9 cellular contexts compared by ENCODE assay signal in genomic region chr11:125224391-125225015, GRCh38. TPM values are rescaled to one million over a fixed set of nuclear protein-coding genes. Genes with fewer than 3 reads are reported as not detected.
DNase-seq lines count a peak whose midpoint lies in the region; ATAC-seq, FAIRE-seq and TF ChIP-seq lines count a peak whose summit lies in the region.
"Had no signal": no experiment of that assay in that cellular context is flagged by ENCODE, and none has a peak within 500 bp of the region (broad histone marks: within the 10 kb centered on the region; RNA-seq: fewer than 3 reads in every experiment).

No MANE protein-coding gene starts in this region.

- no peak for FAIRE-seq in H1 (lab: Jason Lieb, UNC)

- no peaks in the 10 kb centered on the region; the same call in 1 of the 2 replicates for H3K9me2 ChIP-seq in PC-9 (ENCODE audit: insufficient read depth)

- peak; percentile 40 to 48 for TF ChIP-seq RAD21 in H1 (IDR thresholded peaks at IDR 0.05 in 1 of 2, conservative IDR thresholded peaks at IDR 0.05 in 1 of 2; ENCODE audit: low read depth in 2 of 2, low read length in 2 of 2)

- H3K9ac ChIP-seq in H1 (replicated peaks in 1 of 4; ENCODE audit: extremely low read depth in 1 of 4, low read depth in 3 of 4, low read length in 3 of 4), result no peak overlapping the region

- peaks cover 3% of the 10 kb centered on the region; the same call in 1 of the 2 replicates for H3K79me1 ChIP-seq in H1 (ENCODE audit: low read depth, low read length)

- H2BK5ac ChIP-seq in H1 (ENCODE audit: low read depth, low read length), result no peak overlapping the region

- CTCF ChIA-PET in H1 (lab: Charles Lee; ENCODE audit: partially characterized antibody) (interaction anchor here (0.6 to 3.2 kb wide), 29 partner anchors 10 to 199 kb away, joined by 3 to 44 read pairs (median 5); partner anchors contain the start of gene PKNOX2), PC-9 (lab: Charles Lee) (no interaction called here)

- POLR2A ChIA-PET in H1 (lab: Charles Lee; ENCODE audit: partially characterized antibody) (interaction anchor here (0.5 to 1.4 kb wide), 4 partner anchors 44 to 426 kb away, joined by 3 to 5 read pairs (median 4); no protein-coding TSS in a partner anchor), PC-9 (lab: Charles Lee; ENCODE audit: unreplicated experiment) (no interaction called here)

- H3K23me2 ChIP-seq in H1 (ENCODE audit: low read depth, low read length), result peaks cover 4% of the 10 kb centered on the region; the same call in 1 of the 2 replicates

- WGBS in H1 (ENCODE audit: extremely low coverage in 1 of 2, insufficient coverage in 1 of 2, insufficient read length in 1 of 2, insufficient replicate concordance in 2 of 2, low coverage in 1 of 2, low lambda C conversion rate in 2 of 2, missing lambda C conversion rate in 1 of 2), 2 experiments, result 72% methylated on average over 15 of the region's 15 CpGs; no CpG with 5 or more reads in 1 of the 2 experiments

- no peak overlapping the region for H2BK120ac ChIP-seq in H1 (replicated peaks; ENCODE audit: low read depth, low read length)

- H3K18ac ChIP-seq in H1 (ENCODE audit: extremely low read depth, low read length), result peak overlapping the region; percentile 56; the same call in 1 of the 2 replicates

- no peak for ATAC-seq in HG03460 (IDR thresholded peaks at IDR 0.05; ENCODE audit: unreplicated experiment)
- no peak for ATAC-seq in GM21515 (IDR thresholded peaks at IDR 0.05; ENCODE audit: unreplicated experiment)

- no peak overlapping the region for H3K56ac ChIP-seq in H1 (replicated peaks; ENCODE audit: insufficient read length, low read depth, low read length)

- H3K9me3 ChIP-seq in H1 (ENCODE audit: insufficient read depth in 2 of 2, low read depth in 1 of 2, low read length in 1 of 2), result no peaks in the 10 kb centered on the region
- H3K9me3 ChIP-seq in PC-9 (ENCODE audit: insufficient read depth, low read depth), result no peaks in the 10 kb centered on the region

- peak; percentile 41 for DNase-seq in AG08396 (ENCODE audit: low spot score)
- DNase-seq in H1 (ENCODE audit: low read depth in 1 of 2, low spot score in 2 of 2), result no peak
- DNase-seq in medulla oblongata (ENCODE audit: extremely low spot score), result peak; percentile 20
- DNase-seq in PC-9, result no peak
- no peak for DNase-seq in NCI-H1048 (lab: John Stamatoyannopoulos, UW)
- DNase-seq: activated CD4-positive, alpha-beta T cell treated with anti-CD3 and anti-CD28 coated beads, Interleukin-2, amount 50 U/mL, for 1 hour had no signal

- no peak for TF ChIP-seq POLR2A in H1 (IDR thresholded peaks at IDR 0.05; ENCODE audit: control extremely low read depth in 1 of 2, low read depth in 2 of 2, low read length in 2 of 2)

- H4K8ac ChIP-seq in H1 (ENCODE audit: extremely low read depth, insufficient read depth, low read length), result no peak overlapping the region

- peak overlapping the region; percentile 17; the same call in 1 of the 2 replicates for H3K27ac ChIP-seq in H1 (ENCODE audit: low read depth, low read length)
- H3K27ac ChIP-seq in PC-9, result no peak overlapping the region

- H3K4ac ChIP-seq in H1 (replicated peaks; ENCODE audit: insufficient read length, low read depth, low read length), result no peak overlapping the region

- H2AK5ac ChIP-seq in H1 (ENCODE audit: low read depth, low read length), result no peak overlapping the region

- peaks cover 0 to 2% of the 10 kb centered on the region in 2 experiments for H4K20me1 ChIP-seq in H1 (replicated peaks in 1 of 2; ENCODE audit: control insufficient read depth in 1 of 2, insufficient read depth in 2 of 2, low read length in 2 of 2)
- 0 out of 2 replicates have a peak, but pooled peaks cover 3% of the 10 kb centered on the region for H4K20me1 ChIP-seq in PC-9 (ENCODE audit: insufficient read depth)

- H2BK12ac ChIP-seq in H1 (ENCODE audit: low read depth, low read length), result peak overlapping the region; percentile 60; the same call in 1 of the 2 replicates

- H3K36me3 ChIP-seq in H1 (ENCODE audit: control insufficient read depth in 2 of 4, insufficient read depth in 4 of 4, low read length in 3 of 4) (no peaks in the 10 kb centered on the region), PC-9 (ENCODE audit: low read depth) (no peaks in the 10 kb centered on the region)

- H3K27me3 ChIP-seq in H1 (replicated peaks in 1 of 4; ENCODE audit: control insufficient read depth in 3 of 4, extremely low read depth in 1 of 4, insufficient read depth in 3 of 4, low read length in 3 of 4), result no peaks in the 10 kb centered on the region; a peak in 1 of 7 replicates
- 0 out of 2 replicates have a peak, but pooled peaks cover 7% of the 10 kb centered on the region for H3K27me3 ChIP-seq in PC-9 (ENCODE audit: insufficient read depth, low read depth)

- peaks cover 7 to 26% (median 18%) of the 10 kb centered on the region in 4 experiments for H3K4me1 ChIP-seq in H1 (replicated peaks in 1 of 4; ENCODE audit: control insufficient read depth in 3 of 4, insufficient read depth in 4 of 4, low read length in 3 of 4)
- no peaks in the 10 kb centered on the region for H3K4me1 ChIP-seq in PC-9 (replicated peaks; ENCODE audit: insufficient read depth)

- H3K4me2 ChIP-seq in H1 (ENCODE audit: insufficient read depth in 1 of 2, low read depth in 2 of 2, low read length in 2 of 2), result no peak overlapping the region
- H3K4me2 ChIP-seq in PC-9, result no peak overlapping the region

- TF ChIP-seq EP300 in H1 (IDR thresholded peaks at IDR 0.05; ENCODE audit: borderline replicate concordance in 1 of 2, low read depth in 2 of 2, low read length in 2 of 2), result no peak

- H4K5ac ChIP-seq in H1 (ENCODE audit: insufficient read length, low read depth, low read length), result no peak overlapping the region

- H4K91ac ChIP-seq in H1 (replicated peaks; ENCODE audit: insufficient read length, low read length), result no peak overlapping the region

- no peaks in the 10 kb centered on the region for H3F3A ChIP-seq in PC-9 (ENCODE audit: insufficient read depth, low read depth)

- H3K79me2 ChIP-seq in H1 (ENCODE audit: control insufficient read depth in 1 of 2, insufficient read depth in 2 of 2, low read length in 2 of 2) (no peaks in the 10 kb centered on the region; a peak in 1 of 4 replicates), PC-9 (ENCODE audit: low read depth) (no peaks in the 10 kb centered on the region)

- H2BK20ac ChIP-seq in H1 (ENCODE audit: low read length), result peak overlapping the region; percentile 38; the same call in 1 of the 2 replicates

- H2BK15ac ChIP-seq in H1 (ENCODE audit: low read length), result peak overlapping the region; percentile 33; the same call in 1 of the 2 replicates

- H3K14ac ChIP-seq in H1 (ENCODE audit: insufficient read length), result no peak overlapping the region

- TF ChIP-seq CTCF in LNCAP (IDR thresholded peaks at IDR 0.05) (peak; percentile 25; the same call in 1 of the 2 replicates), H1 (IDR thresholded peaks at IDR 0.05; ENCODE audit: control extremely low read depth in 1 of 3, insufficient read depth in 1 of 3, low read depth in 1 of 3, low read length in 3 of 3) (peak; percentile 27 to 40 (median 34); a peak in 3 of 4 replicates), PC-9 (conservative IDR thresholded peaks at IDR 0.05) (no peak; the same call in 1 of the 2 replicates)

- H3K4me3 ChIP-seq in H1 (ENCODE audit: extremely low read depth in 1 of 4, insufficient read depth in 2 of 4, low read depth in 3 of 4, low read length in 4 of 4), result no peak overlapping the region
- no peak overlapping the region for H3K4me3 ChIP-seq in PC-9

- H2AFZ ChIP-seq in H1 (ENCODE audit: low read length) (no peak overlapping the region), PC-9 (no peak overlapping the region)

- no TSS peak for BruUV-seq in PC-9 (replicated peaks; lab: Mats Ljungman, UMichigan)

- no peak overlapping the region for H3K23ac ChIP-seq in H1 (ENCODE audit: insufficient read length)

- intact Hi-C loops in PC-9 (cut with micrococcal nuclease; ENCODE audit: unreplicated experiment), result no loop called here

TF ChIP-seq in H1, 55 proteins besides CTCF, POLR2A, EP300 and RAD21:
- TF ChIP-seq ATF3 (IDR thresholded peaks at IDR 0.05; ENCODE audit: insufficient read depth, low read depth, low read length) (no peak), E2F6 (IDR thresholded peaks at IDR 0.05) (peak; percentile 23; the same call in 1 of the 2 replicates), SP4 (IDR thresholded peaks at IDR 0.05; ENCODE audit: low read length) (no peak), RXRA (IDR thresholded peaks at IDR 0.05; ENCODE audit: insufficient read depth, low read depth, low read length) (no peak), SUZ12 (IDR thresholded peaks at IDR 0.05; ENCODE audit: low read length) (no peak)

RNA-seq across cellular contexts. Expression of gene PKNOX2, which starts 60.0 kb away (rescaled TPM):
- 1.9 and 2.0 TPM in 2 replicates for total RNA-seq in H1 (2021; fragmentation: NEBNext Ultra II Directional; extraction: Animal tissue kit (Norgen Biotek cat#: 25700))
- 2.0 and 2.5 TPM in 2 replicates for polyA plus RNA-seq in H1 (2011; rRNA removed)
- polyA plus RNA-seq in H1 (2011; cell fraction: cytosol; rRNA removed), result 1.3 TPM
- polyA plus RNA-seq in H1 (2011; cell fraction: nucleus; rRNA removed), result 2.1 TPM
- 2.4 to 3.4 TPM (median 2.8 TPM) in 4 replicates for polyA plus RNA-seq in H1 (2012, experiment 1 of 2)
- polyA plus RNA-seq in H1 (2012, experiment 2 of 2), result 1.4 TPM
- polyA plus RNA-seq in H1 (2013, experiment 1 of 2), result 0.26 TPM
- polyA plus RNA-seq in H1 (2013, experiment 2 of 2), result 0.24 TPM
- 1.8 and 1.9 TPM in 2 replicates for polyA minus RNA-seq in H1 (2011; rRNA and poly(A)+ RNA removed)
- 1.4 TPM for polyA minus RNA-seq in H1 (2011; cell fraction: cytosol; rRNA and poly(A)+ RNA removed)
- polyA minus RNA-seq in H1 (2011; cell fraction: nucleus; rRNA and poly(A)+ RNA removed), result 5.6 TPM
- not detected in 2 replicates for total RNA-seq in PC-9 (2021)

Comparison
In these comparisons a context has a peak if more than half of its experiments do, and no peak if none do; other contexts are left out.
1. DNase-seq: peak in AG08396 (single experiment) and medulla oblongata (single experiment); none in H1 (0 of 2), PC-9 (0 of 2) and NCI-H1048 (single experiment).